ENCODE assay signal across 9 cellular contexts in the genomic region with DNA sequence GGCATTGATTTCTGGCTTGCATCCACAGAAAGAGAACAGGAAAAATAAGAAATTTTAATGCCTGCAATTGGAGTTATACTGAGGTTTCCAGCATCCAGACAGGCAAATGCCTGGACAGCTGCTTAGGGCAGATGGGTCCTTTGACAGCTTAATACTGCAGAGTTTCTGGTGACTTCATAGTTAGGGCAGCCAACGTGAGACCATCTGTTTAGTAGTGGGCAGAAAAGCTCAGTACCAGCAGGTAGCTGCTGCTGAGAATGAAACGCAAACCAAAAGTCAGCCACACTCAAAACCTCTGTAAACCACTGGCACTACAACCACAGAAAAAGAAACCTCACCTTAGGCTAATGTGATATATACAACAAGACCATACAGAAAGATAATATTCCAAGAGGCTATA.
DNase-seq lines count a peak whose midpoint lies in the region; ATAC-seq and FAIRE-seq lines count a peak whose summit lies in the region.
"Had no signal": no experiment of that assay in that cellular context is flagged by ENCODE, and none has a peak within 500 bp of the region (broad histone marks: within the 10 kb centered on the region; RNA-seq: fewer than 3 reads in every experiment).

No MANE protein-coding gene starts in this region.

- no peak overlapping the region for H2BK120ac ChIP-seq in trophoblast cell (ENCODE audit: insufficient read depth, low read length, poor library complexity)

- H3K36me3 ChIP-seq in trophoblast cell (ENCODE audit: control insufficient read depth in 1 of 2, insufficient read depth in 2 of 2, low read length in 2 of 2): no peaks in the 10 kb centered on the region

- no peak overlapping the region for H2AK5ac ChIP-seq in trophoblast cell (ENCODE audit: low read length)

- H2BK12ac ChIP-seq in trophoblast cell (ENCODE audit: low read length): no peak overlapping the region

- H3K14ac ChIP-seq in trophoblast cell (ENCODE audit: low read length): no peak overlapping the region

- no peak overlapping the region for H3K27ac ChIP-seq in trophoblast cell (ENCODE audit: low read depth, low read length)

- DNase-seq in NCI-H2171 treated with DMSO at 0.1 percent for 48 hours (lab: John Stamatoyannopoulos, UW): peak; percentile 97
- DNase-seq in T-helper 9 cell: no peak
- DNase-seq in trophoblast cell: no peak
- no peak for DNase-seq in NCI-H1436 treated with DMSO at 0.1 percent for 48 hours (lab: John Stamatoyannopoulos, UW)
- no peak for DNase-seq in mesenteric fat pad (ENCODE audit: low spot score)
- DNase-seq: aorta had no signal

- H3K4me1 ChIP-seq in trophoblast cell (ENCODE audit: control insufficient read depth in 1 of 2, insufficient read depth in 2 of 2, low read length in 2 of 2): no peaks in the 10 kb centered on the region

- H3K4me2 ChIP-seq in trophoblast cell (ENCODE audit: low read length): no peak overlapping the region

- H3K79me1 ChIP-seq in trophoblast cell (ENCODE audit: low read length): no peaks in the 10 kb centered on the region

- no peak overlapping the region for H3K9ac ChIP-seq in trophoblast cell (ENCODE audit: low read length)

- FAIRE-seq in islet of Langerhans (lab: Jason Lieb, UNC): peak; percentile 61

- H2AFZ ChIP-seq in trophoblast cell (ENCODE audit: insufficient read depth, low read length, poor library complexity): no peak overlapping the region

- no peak overlapping the region for H4K91ac ChIP-seq in trophoblast cell (ENCODE audit: low read depth, low read length)

- H3K23ac ChIP-seq in trophoblast cell (ENCODE audit: low read length): no peak overlapping the region

- no peaks in the 10 kb centered on the region for H3K9me3 ChIP-seq in trophoblast cell (ENCODE audit: insufficient read depth, low read depth, low read length)

- no peak overlapping the region for H4K12ac ChIP-seq in trophoblast cell (ENCODE audit: low read depth, low read length)

- no peak overlapping the region for H3K4ac ChIP-seq in trophoblast cell (ENCODE audit: low read depth, low read length)

- H4K8ac ChIP-seq in trophoblast cell (ENCODE audit: low read depth, low read length): no peak overlapping the region

- H3K27me3 ChIP-seq in trophoblast cell (ENCODE audit: insufficient read depth, low read length): no peaks in the 10 kb centered on the region

- no peak overlapping the region for H3K4me3 ChIP-seq in trophoblast cell (ENCODE audit: low read depth, low read length)

- H3K18ac ChIP-seq in trophoblast cell (ENCODE audit: low read length): no peak overlapping the region

- no CpG with 5 or more reads among the region's 2 CpGs for WGBS in trophoblast cell (ENCODE audit: extremely low coverage, insufficient coverage, insufficient read length)

- H2BK5ac ChIP-seq in trophoblast cell (ENCODE audit: low read depth, low read length, poor library complexity): no peak overlapping the region

- no peaks in the 10 kb centered on the region for H3K79me2 ChIP-seq in trophoblast cell (ENCODE audit: control insufficient read depth, insufficient read depth, low read length, poor library complexity)

- ATAC-seq in GM18517 (IDR thresholded peaks at IDR 0.05; ENCODE audit: unreplicated experiment): peak; percentile 66
- ATAC-seq in GM21717 (IDR thresholded peaks at IDR 0.05; ENCODE audit: unreplicated experiment): peak; percentile 70
